In genomic region chr5:56069652-56070226, GRCh38 we compare ENCODE assay signal across 1 cellular context.
TF ChIP-seq lines count a peak whose summit lies in the region.

No MANE protein-coding gene starts in this region.

TF ChIP-seq in HepG2, 621 proteins besides CTCF, POLR2A, EP300 and RAD21 (continued from another document):
- TF ChIP-seq ZBTB4 (CRISPR knock-in tag; IDR thresholded peaks at IDR 0.05; ENCODE audit: borderline replicate concordance) (no peak), TEAD3 (CRISPR knock-in tag; optimal IDR thresholded peaks at IDR 0.05; ENCODE audit: borderline replicate concordance) (peak; percentile 18), TSC22D2 (CRISPR knock-in tag; IDR thresholded peaks at IDR 0.05; ENCODE audit: borderline replicate concordance) (no peak)
TF ChIP-seq in HepG2: peak in this region for 2.
